In the genomic region with DNA sequence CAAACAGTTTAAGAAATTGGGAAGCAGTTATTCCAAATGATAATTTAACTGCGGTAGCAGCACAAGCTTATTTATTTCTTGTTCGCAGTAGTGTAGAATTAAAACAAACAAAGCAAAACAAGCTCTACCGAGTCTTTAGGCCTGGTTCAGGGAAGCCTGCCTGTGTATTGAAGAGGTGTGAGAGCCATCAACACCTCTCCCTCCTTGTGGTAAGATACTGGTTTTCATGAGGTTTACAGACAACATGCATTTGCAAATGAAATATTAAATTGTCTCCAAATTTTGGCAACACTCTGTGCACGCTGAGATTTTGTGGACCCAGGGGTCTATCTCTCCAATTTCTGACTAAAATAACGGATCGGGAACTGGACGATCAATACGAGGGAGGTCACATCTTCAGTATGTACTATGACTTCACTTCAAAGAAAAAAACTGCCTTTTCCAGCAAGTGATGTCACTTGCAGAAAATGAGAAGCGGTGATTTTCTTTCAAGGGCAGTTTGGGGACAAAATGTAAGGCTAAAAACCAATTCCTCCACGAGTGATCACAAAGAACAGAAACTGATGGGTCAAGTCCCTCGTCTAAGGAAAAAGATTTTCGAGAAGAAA, we compare ENCODE assay signal across 9 cellular contexts. TPM values are rescaled to one million over a fixed set of nuclear protein-coding genes. Genes with fewer than 3 reads are reported as not detected.
DNase-seq lines count a peak whose midpoint lies in the region; FAIRE-seq and TF ChIP-seq lines count a peak whose summit lies in the region.
"Had no signal": no experiment of that assay in that cellular context is flagged by ENCODE, and none has a peak within 500 bp of the region (broad histone marks: within the 10 kb centered on the region; RNA-seq: fewer than 3 reads in every experiment).

No MANE protein-coding gene starts in this region.

- peak; percentile 68 for DNase-seq in DMS 273 (lab: John Stamatoyannopoulos, UW; ENCODE audit: unreplicated experiment)
- DNase-seq in DMS 273 treated with DMSO at 0.1 percent for 48 hours (lab: John Stamatoyannopoulos, UW) = no peak
- DNase-seq in SK-N-DZ (ENCODE audit: low spot score) = peak; percentile 10
- DNase-seq in fibroblast of pulmonary artery (ENCODE audit: low read depth) = peak; percentile 13
- DNase-seq in skeletal muscle cell (ENCODE audit: low read depth) = no peak
- DNase-seq in Ammon's horn (ENCODE audit: low spot score) = no peak
- no peak for DNase-seq in RCC 7860 (ENCODE audit: low spot score)
- no peak for DNase-seq in activated CD4-positive, alpha-beta T cell treated with anti-CD3 and anti-CD28 coated beads, Interleukin-2, amount 50 U/mL, for 1 hour

- no peak for FAIRE-seq in RCC 7860 (lab: Jason Lieb, UNC)
- FAIRE-seq: A204.1 had no signal

- H3K4me3 ChIP-seq in fibroblast of pulmonary artery (replicated peaks; ENCODE audit: low read depth, low read length) (peak overlapping the region; percentile 95), skeletal muscle cell (ENCODE audit: low read depth, low read length) (peak overlapping the region; percentile 98)

- no peak for TF ChIP-seq CTCF in fibroblast of pulmonary artery (IDR thresholded peaks at IDR 0.05; ENCODE audit: low read length, missing control alignments)

RNA-seq across cellular contexts. Expression of a gene that starts 0.7 kb away (rescaled TPM):
- 13.4 and 18.3 TPM in 2 replicates for polyA plus RNA-seq in SK-N-DZ (2014; cell fraction: cytosol; rRNA removed)
- polyA plus RNA-seq in SK-N-DZ (2014; cell fraction: nucleus; rRNA removed) = 51.5 and 63.8 TPM in 2 replicates

RNA-seq across cellular contexts. Expression of a gene that starts 18.4 kb away (rescaled TPM):
- polyA plus RNA-seq in SK-N-DZ (2014; cell fraction: cytosol; rRNA removed) = 3.0 and 6.3 TPM in 2 replicates
- polyA plus RNA-seq in SK-N-DZ (2014; cell fraction: nucleus; rRNA removed) = 1.5 and 3.8 TPM in 2 replicates

Comparison
In these comparisons a context has a peak if more than half of its experiments do, and no peak if none do; other contexts are left out.
1. DNase-seq: peak in DMS 273 (single experiment), SK-N-DZ (single experiment) and fibroblast of pulmonary artery (single experiment); none in DMS 273 treated with DMSO at 0.1 percent for 48 hours (single experiment), skeletal muscle cell (single experiment), Ammon's horn (single experiment), RCC 7860 (single experiment) and activated CD4-positive, alpha-beta T cell treated with anti-CD3 and anti-CD28 coated beads, Interleukin-2, amount 50 U/mL, for 1 hour (single experiment).